Comparison of ENCODE assay signal across 15 cellular contexts in genomic region chr20:60977896-60978295, GRCh38.
"Had no signal": no experiment of that assay in that cellular context is flagged by ENCODE, and none has a peak within 500 bp of the region (broad histone marks: within the 10 kb centered on the region; RNA-seq: fewer than 3 reads in every experiment).

No MANE protein-coding gene starts in this region.

- ATAC-seq: heart left ventricle; left colon; sciatic nerve; stimulated activated naive CD8-positive, alpha-beta T cell treated with anti-CD3 and anti-CD28 coated beads, Interleukin-15, amount 100 ng/mL, for 72 hours had no signal

- H3K4me3 ChIP-seq: breast epithelium, gastrocnemius medialis, heart left ventricle, lung, ovary, spleen, testis had no signal

- DNase-seq: activated CD4-positive, alpha-beta T cell treated with anti-CD3 and anti-CD28 coated beads, Interleukin-2, amount 50 U/mL, for 1 hour; activated CD8-positive, alpha-beta memory T cell treated with anti-CD3 and anti-CD28 coated beads for 24 hours; activated naive CD4-positive, alpha-beta T cell treated with Interleukin-2 at 50 U/mL for 16 hours; aorta; dermis blood vessel endothelial cell; gastrocnemius medialis; heart left ventricle; left colon; ovary; spleen; stimulated activated naive CD8-positive, alpha-beta T cell treated with anti-CD3 and anti-CD28 coated beads, Interleukin-15, amount 100 ng/mL, for 72 hours; testis had no signal

- H3K27ac ChIP-seq: breast epithelium, gastrocnemius medialis, heart left ventricle, ovary, spleen, testis had no signal
